Comparison of ENCODE assay signal across 12 cellular contexts in genomic region chr11:49229136-49229535, GRCh38. TPM values are rescaled to one million over a fixed set of nuclear protein-coding genes. Genes with fewer than 3 reads are reported as not detected.
DNase-seq lines count a peak whose midpoint lies in the region; ATAC-seq, FAIRE-seq and TF ChIP-seq lines count a peak whose summit lies in the region.
"Not testable (repeated sequence)": the region's sequence is repeated elsewhere in the genome, so short reads cannot be mapped to it uniquely, and the experiment has no call there.
"Had no signal": no experiment of that assay in that cellular context is flagged by ENCODE, and none has a peak within 500 bp of the region (broad histone marks: within the 10 kb centered on the region; RNA-seq: fewer than 3 reads in every experiment).

No MANE protein-coding gene starts in this region.

- not testable (repeated sequence) for H3K4me2 ChIP-seq in GM12878 (ENCODE audit: control insufficient read depth, insufficient read depth)

- H3K27me3 ChIP-seq in A673 (replicated peaks; ENCODE audit: insufficient read depth, low read depth, low read length, poor library complexity); GM12878 (replicated peaks in 1 of 2; ENCODE audit: control insufficient read depth in 2 of 2, insufficient read depth in 2 of 2, low read length in 1 of 2); foreskin keratinocyte: not testable (repeated sequence)

- not testable (repeated sequence) for FAIRE-seq in GM12878 (lab: Jason Lieb, UNC)
- peak; percentile 90 for FAIRE-seq in kidney (lab: Jason Lieb, UNC)

- H2AFZ ChIP-seq in GM12878 (ENCODE audit: control insufficient read depth, low read depth, low read length) = not testable (repeated sequence)

- in situ Hi-C loops in GM12878 (cut with MboI) = not testable (repeated sequence)

- peak; percentile 23; the same call in 1 of the 2 replicates for TF ChIP-seq RAD21 in GM12878 (IDR thresholded peaks at IDR 0.05; ENCODE audit: insufficient read depth, low read depth, low read length)

- not testable (repeated sequence) for H3K4me3 ChIP-seq in A673 (ENCODE audit: low read depth, low read length, poor library complexity, severe bottlenecking); GM12878; kidney (ENCODE audit: low read length in 2 of 2)

- BruUV-seq in A673 (replicated peaks; lab: Mats Ljungman, UMichigan); GM12878 (replicated peaks; lab: Mats Ljungman, UMichigan): not testable (repeated sequence)

- CTCF ChIA-PET in A673 (lab: Charles Lee); GM12878 (lab: Yijun Ruan, JAX): not testable (repeated sequence)

- H3K36me3 ChIP-seq in A673 (ENCODE audit: insufficient read depth, low read length, poor library complexity, severe bottlenecking); GM12878 (ENCODE audit: control insufficient read depth in 2 of 2, insufficient read depth in 2 of 2, low read length in 1 of 2); kidney (ENCODE audit: control insufficient read depth in 1 of 2, insufficient read depth in 2 of 2, low read length in 2 of 2): not testable (repeated sequence)

- POLR2A ChIA-PET in A673 (lab: Charles Lee; ENCODE audit: low non-redundant PET); GM12878 (lab: Charles Lee): not testable (repeated sequence)

- not testable (repeated sequence) for H3K9me3 ChIP-seq in A673 (ENCODE audit: low read depth, low read length, poor library complexity, severe bottlenecking); GM12878 (replicated peaks; ENCODE audit: control insufficient read depth, insufficient read depth, low read length); kidney (ENCODE audit: control insufficient read depth in 1 of 2, low read length in 2 of 2)

- WGBS in GM12878 (ENCODE audit: insufficient coverage, insufficient replicate concordance, low lambda C conversion rate, missing lambda C conversion rate) = 0% methylated on average over 2 of the region's 2 CpGs

- SMC1A ChIA-PET in GM12878 (lab: Charles Lee; ENCODE audit: uncharacterized antibody, unreplicated experiment) = not testable (repeated sequence)

- H3K79me2 ChIP-seq in GM12878 (ENCODE audit: control insufficient read depth, insufficient read depth, low read length) = not testable (repeated sequence)

- not testable (repeated sequence) for H3K27ac ChIP-seq in A673 (ENCODE audit: low read depth, low read length, poor library complexity, severe bottlenecking); GM12878 (ENCODE audit: control insufficient read depth, insufficient read depth); foreskin keratinocyte; kidney (ENCODE audit: low read depth in 2 of 2, low read length in 2 of 2)

- TF ChIP-seq POLR2A in GM12878 (IDR thresholded peaks at IDR 0.05; ENCODE audit: low read depth, low read length) = not testable (repeated sequence)

- RAD21 ChIA-PET in GM12878 (lab: Charles Lee; ENCODE audit: unreplicated experiment) = not testable (repeated sequence)

- intact Hi-C loops in A673 (cut with micrococcal nuclease; ENCODE audit: unreplicated experiment) = loop anchor here (5.0 kb wide), 2 partner anchors 143 to 1057 kb away; no protein-coding TSS in a partner anchor
- intact Hi-C loops in GM12878 (cut with micrococcal nuclease; ENCODE audit: unreplicated experiment); kidney (cut with DNase I); sciatic nerve (cut with DNase I): not testable (repeated sequence)

- not testable (repeated sequence) for ATAC-seq in GM12878, foreskin keratinocyte
- ATAC-seq in sciatic nerve = peak; percentile 59

- not testable (repeated sequence) for TF ChIP-seq EP300 in GM12878 (IDR thresholded peaks at IDR 0.05; ENCODE audit: borderline replicate concordance in 1 of 2, control insufficient read depth in 1 of 2, low read depth in 2 of 2, low read length in 2 of 2)

- H4K20me1 ChIP-seq in GM12878 (ENCODE audit: control insufficient read depth, insufficient read depth) = not testable (repeated sequence)

- not testable (repeated sequence) for H3K9ac ChIP-seq in GM12878 (ENCODE audit: control insufficient read depth, insufficient read depth, low read length); kidney (ENCODE audit: low read length in 2 of 2)

- peaks cover 18% of the 10 kb centered on the region for H3K4me1 ChIP-seq in A673 (ENCODE audit: insufficient read depth, low read length, poor library complexity, severe bottlenecking)
- H3K4me1 ChIP-seq in GM12878 (ENCODE audit: control insufficient read depth, insufficient read depth, low read length); foreskin keratinocyte; kidney (ENCODE audit: control insufficient read depth in 1 of 2, insufficient read depth in 1 of 2, low read depth in 1 of 2, low read length in 2 of 2): not testable (repeated sequence)

- peak; percentile 29 for DNase-seq in A673 (ENCODE audit: low spot score)
- DNase-seq in Kasumi-1 (lab: John Stamatoyannopoulos, UW) = peak; percentile 3 to 21
- peak; percentile 18 for DNase-seq in OCI-M1 (lab: John Stamatoyannopoulos, UW)
- not testable (repeated sequence) for DNase-seq in GM12878 (ENCODE audit: low read depth, low spot score); foreskin keratinocyte; kidney; sciatic nerve (ENCODE audit: low spot score)
- peak; percentile 28 for DNase-seq in midbrain (lab: John Stamatoyannopoulos, UW)

- TF ChIP-seq CTCF in A673 (conservative IDR thresholded peaks at IDR 0.05; ENCODE audit: low read depth, low read length) (peak; percentile 54), foreskin keratinocyte (conservative IDR thresholded peaks at IDR 0.05) (peak; percentile 45), kidney (IDR thresholded peaks at IDR 0.05; ENCODE audit: borderline replicate concordance, extremely low read depth, insufficient read depth) (peak; percentile 20)
- not testable (repeated sequence) for TF ChIP-seq CTCF in GM12878 (IDR thresholded peaks at IDR 0.05 in 2 of 3, conservative IDR thresholded peaks at IDR 0.05 in 1 of 3; ENCODE audit: control insufficient read depth in 2 of 3, extremely low read depth in 1 of 3, insufficient read depth in 1 of 3, low read depth in 3 of 3, low read length in 3 of 3)

RNA-seq across cellular contexts. Expression of gene FOLH1, which starts 20.7 kb away (rescaled TPM):
- total RNA-seq in A673 (2021) = 6.1 and 8.9 TPM in 2 replicates
- not detected in 2 replicates for total RNA-seq in GM12878 (2013; cell fraction: nucleolus; rRNA removed)
- not detected in 2 replicates for total RNA-seq in GM12878 (2014; rRNA removed)
- not detected in 2 replicates for total RNA-seq in GM12878 (2014; rRNA removed; fragmentation: Illumina TruSeq; extraction: Trizol)
- total RNA-seq in GM12878 (2021) = not detected in 2 replicates
- polyA plus RNA-seq in GM12878 (2011; ENCODE audit: low read depth) = not detected
- not detected in 2 replicates for polyA plus RNA-seq in GM12878 (2011; rRNA removed)
- not detected in 2 replicates for polyA plus RNA-seq in GM12878 (2011; cell fraction: cytosol; rRNA removed)
- not detected in 2 replicates for polyA plus RNA-seq in GM12878 (2011; cell fraction: nucleus; rRNA removed)
- not detected in 2 replicates for polyA plus RNA-seq in GM12878 (2012)
- polyA plus RNA-seq in GM12878 (2014; fragmentation: Illumina TruSeq; extraction: Trizol) = not detected in 2 replicates
- polyA plus RNA-seq in GM12878 (2014; fragmentation: Nextera tagmentation; extraction: Ambion mirVana) = not detected
- not detected in 2 replicates for polyA plus RNA-seq in GM12878 (2014; rRNA removed)
- not detected for polyA plus RNA-seq in GM12878 (2016; fragmentation: Nextera tagmentation; extraction: Ambion mirVana)
- not detected in 2 replicates for polyA minus RNA-seq in GM12878 (2011; rRNA and poly(A)+ RNA removed)
- polyA minus RNA-seq in GM12878 (2011; cell fraction: cytosol; rRNA and poly(A)+ RNA removed) = not detected in 2 replicates
- polyA minus RNA-seq in GM12878 (2011; cell fraction: nucleus; rRNA and poly(A)+ RNA removed) = not detected in 2 replicates
- total RNA-seq in foreskin keratinocyte = 0.42 and 0.68 TPM in 2 replicates
- polyA plus RNA-seq in foreskin keratinocyte = 0.20 and 0.45 TPM in 2 replicates
- total RNA-seq in kidney = 1.3 TPM
- 12.3 TPM for polyA plus RNA-seq in kidney (ENCODE audit: insufficient read depth, low read depth, low replicate concordance)
- 32.5 TPM for total RNA-seq in sciatic nerve
- total RNA-seq: activated CD4-positive, alpha-beta T cell treated with anti-CD3 and anti-CD28 coated beads, Interleukin-2, amount 10 ng/mL, durations not matched to agents 24 days and 14 days; activated naive CD4-positive, alpha-beta T cell treated with anti-CD3 and anti-CD28 coated beads for 36 hours; activated T-cell treated with anti-CD3 and anti-CD28 coated beads, Interleukin-2, amount 50 U/mL, for 72 hours; T-helper 2 cell treated with Interferon-gamma antibody and Interleukin-4, amounts not matched to agents 100 ng/mL and 5 ng/mL, for 36 hours had no signal
